ENCODE assay signal across 27 cellular contexts in genomic region chr10:10515479-10516204, GRCh38.
DNase-seq lines count a peak whose midpoint lies in the region; ATAC-seq, FAIRE-seq and TF ChIP-seq lines count a peak whose summit lies in the region.
"Had no signal": no experiment of that assay in that cellular context is flagged by ENCODE, and none has a peak within 500 bp of the region (broad histone marks: within the 10 kb centered on the region; RNA-seq: fewer than 3 reads in every experiment).

No MANE protein-coding gene starts in this region.

- H3K18ac ChIP-seq in neuronal stem cell (ENCODE audit: low read length) = no peak overlapping the region

- no CpG with 5 or more reads among the region's 13 CpGs for WGBS in neuronal stem cell (ENCODE audit: extremely low coverage in 2 of 2, insufficient read length in 2 of 2, insufficient replicate concordance in 1 of 2), 2 donors

- H3K36me3 Mint-ChIP-seq in glutamatergic neuron (ENCODE audit: unreplicated experiment) = no peaks in the 10 kb centered on the region
- H3K36me3 Mint-ChIP-seq: immature natural killer cell had no signal

- no peak overlapping the region for H3K4me3 Mint-ChIP-seq in glutamatergic neuron (ENCODE audit: unreplicated experiment)
- H3K4me3 Mint-ChIP-seq: activated T-cell treated with anti-CD3 and anti-CD28 coated beads, Interleukin-2, amount 50 U/mL, for 4 hours; central memory CD8-positive, alpha-beta T cell; immature natural killer cell; T-helper 2 cell treated with Interferon-gamma antibody and Interleukin-4, amounts not matched to agents 5 μg/mL and 100 μg/mL, for 36 hours had no signal

- H3K23ac ChIP-seq in neuronal stem cell (ENCODE audit: low read depth, low read length, poor library complexity) = no peak overlapping the region

- H2AFZ ChIP-seq in neuronal stem cell (ENCODE audit: low read length) = no peak overlapping the region

- peaks cover 21% of the 10 kb centered on the region for H3K4me1 Mint-ChIP-seq in glutamatergic neuron (ENCODE audit: low read depth, unreplicated experiment)
- H3K4me1 Mint-ChIP-seq: central memory CD8-positive, alpha-beta T cell; immature natural killer cell had no signal

- H2BK120ac ChIP-seq in neuronal stem cell (ENCODE audit: low read depth, low read length) = no peak overlapping the region

- TF ChIP-seq CTCF in fibroblast of pulmonary artery (IDR thresholded peaks at IDR 0.05; ENCODE audit: low read length, missing control alignments) (no peak), kidney (IDR thresholded peaks at IDR 0.05; ENCODE audit: borderline replicate concordance, extremely low read depth, insufficient read depth) (no peak), glutamatergic neuron (IDR thresholded peaks at IDR 0.05; ENCODE audit: partially characterized antibody, unreplicated experiment) (no peak)

- no peak overlapping the region for H3K4ac ChIP-seq in neuronal stem cell (ENCODE audit: low read length)

- intact Hi-C loops in kidney (cut with DNase I) = no loop called here

- H3K4me2 ChIP-seq in neuronal stem cell (ENCODE audit: insufficient read depth, low read length, poor library complexity, severe bottlenecking) = no peak overlapping the region
- H3K4me2 ChIP-seq: BLaER1 treated with 17β-estradiol and CSF1 and Interleukin-3, amounts not matched to agents 10 nM and 100 nM had no signal

- no peaks in the 10 kb centered on the region for H3K36me3 ChIP-seq in kidney (ENCODE audit: control insufficient read depth in 1 of 2, insufficient read depth in 2 of 2, low read length in 2 of 2)
- H3K36me3 ChIP-seq in neuronal stem cell (replicated peaks in 1 of 2; ENCODE audit: control insufficient read depth in 2 of 2, insufficient read depth in 2 of 2, low read length in 2 of 2) = no peaks in the 10 kb centered on the region
- H3K36me3 ChIP-seq: BLaER1 treated with 17β-estradiol and CSF1 and Interleukin-3, amounts not matched to agents 10 nM and 100 nM; HAP-1 had no signal

- no peak overlapping the region for H2BK15ac ChIP-seq in neuronal stem cell (ENCODE audit: low read length)

- no peak overlapping the region for H2BK5ac ChIP-seq in neuronal stem cell (ENCODE audit: low read length)

- H4K91ac ChIP-seq in neuronal stem cell (ENCODE audit: low read depth, low read length, poor library complexity) = no peak overlapping the region

- no peak overlapping the region for H2AK5ac ChIP-seq in neuronal stem cell (ENCODE audit: low read depth, low read length)

- no peaks in the 10 kb centered on the region for H3K79me1 ChIP-seq in neuronal stem cell (ENCODE audit: low read depth, low read length)

- H3K27me3 ChIP-seq in neuronal stem cell (ENCODE audit: control insufficient read depth in 3 of 3, insufficient read depth in 3 of 3, low read depth in 1 of 3, low read length in 3 of 3) = no peaks in the 10 kb centered on the region
- H3K27me3 ChIP-seq: BLaER1 treated with 17β-estradiol and CSF1 and Interleukin-3, amounts not matched to agents 10 nM and 100 nM had no signal

- H4K8ac ChIP-seq in neuronal stem cell (ENCODE audit: low read depth, low read length) = no peak overlapping the region

- no peak for FAIRE-seq in kidney (lab: Jason Lieb, UNC)
- FAIRE-seq: GM12892 had no signal

- peak overlapping the region; percentile 0 for H3K4me3 ChIP-seq in fibroblast of pulmonary artery (replicated peaks; ENCODE audit: low read depth, low read length)
- H3K4me3 ChIP-seq in kidney (ENCODE audit: low read length in 2 of 2) = no peak overlapping the region
- H3K4me3 ChIP-seq in neuronal stem cell (ENCODE audit: low read length in 2 of 2) = no peak overlapping the region
- H3K4me3 ChIP-seq: BLaER1 treated with 17β-estradiol and CSF1 and Interleukin-3, amounts not matched to agents 10 nM and 100 nM; HAP-1; psoas muscle had no signal

- peak; percentile 38 for DNase-seq in COLO829 (ENCODE audit: low spot score)
- DNase-seq in T1000 (lab: John Stamatoyannopoulos, UW) = peak; percentile 88
- peak; percentile 44 for DNase-seq in fibroblast of pulmonary artery (ENCODE audit: low read depth)
- DNase-seq in myocyte (ENCODE audit: low read depth) = peak; percentile 13
- DNase-seq in kidney = no peak
- DNase-seq in neuronal stem cell (ENCODE audit: low spot score) = no peak
- no peak for DNase-seq in glutamatergic neuron
- DNase-seq: activated CD4-positive, alpha-beta T cell treated with anti-CD3 and anti-CD28 coated beads for 48 hours; activated naive CD4-positive, alpha-beta T cell treated with Interleukin-2 at 50 U/mL for 16 hours; activated T-cell treated with anti-CD3 and anti-CD28 coated beads, Interleukin-2, amount 50 U/mL, for 4 hours; amniotic stem cell; Calu3; DND-41; hippocampal formation; immature natural killer cell; NCI-H1105 treated with DMSO at 0.1 percent for 48 hours; psoas muscle; stimulated activated CD4-positive, alpha-beta T cell treated with anti-CD3 and anti-CD28 coated beads, Interleukin-4, amount 100 ng/mL, for 4 hours; stimulated activated naive CD4-positive, alpha-beta T cell had no signal

- H3K4me1 ChIP-seq in kidney (ENCODE audit: control insufficient read depth in 1 of 2, insufficient read depth in 1 of 2, low read depth in 1 of 2, low read length in 2 of 2) = no peaks in the 10 kb centered on the region
- no peaks in the 10 kb centered on the region for H3K4me1 ChIP-seq in neuronal stem cell (ENCODE audit: control insufficient read depth in 2 of 2, insufficient read depth in 1 of 2, low read depth in 1 of 2, low read length in 2 of 2)
- H3K4me1 ChIP-seq: HAP-1, psoas muscle had no signal

- H3K27ac ChIP-seq in kidney (ENCODE audit: low read depth in 2 of 2, low read length in 2 of 2) (no peak overlapping the region), neuronal stem cell (replicated peaks; ENCODE audit: low read length) (no peak overlapping the region)
- H3K27ac ChIP-seq: BLaER1 treated with 17β-estradiol and CSF1 and Interleukin-3, amounts not matched to agents 10 nM and 100 nM; HL-60; psoas muscle; VCaP had no signal

- peaks cover 6% of the 10 kb centered on the region for H3K9me3 Mint-ChIP-seq in glutamatergic neuron (ENCODE audit: unreplicated experiment)
- H3K9me3 Mint-ChIP-seq: activated T-cell treated with anti-CD3 and anti-CD28 coated beads, Interleukin-2, amount 50 U/mL, for 4 hours; central memory CD8-positive, alpha-beta T cell; T-helper 2 cell treated with Interferon-gamma antibody and Interleukin-4, amounts not matched to agents 5 μg/mL and 100 μg/mL, for 36 hours had no signal

- H3K9me3 ChIP-seq in kidney (ENCODE audit: control insufficient read depth in 1 of 2, low read length in 2 of 2) (no peaks in the 10 kb centered on the region), neuronal stem cell (replicated peaks in 1 of 2; ENCODE audit: control insufficient read depth in 2 of 2, insufficient read depth in 1 of 2, low read depth in 1 of 2, low read length in 2 of 2) (no peaks in the 10 kb centered on the region)
- H3K9me3 ChIP-seq: BLaER1 treated with 17β-estradiol and CSF1 and Interleukin-3, amounts not matched to agents 10 nM and 100 nM; HAP-1; psoas muscle had no signal

- H3K27ac Mint-ChIP-seq in glutamatergic neuron (ENCODE audit: unreplicated experiment) = no peak overlapping the region
- H3K27ac Mint-ChIP-seq: immature natural killer cell; T-helper 2 cell treated with Interferon-gamma antibody and Interleukin-4, amounts not matched to agents 5 μg/mL and 100 μg/mL, for 36 hours had no signal

- no peak overlapping the region for H2BK12ac ChIP-seq in neuronal stem cell (ENCODE audit: low read length)

- H3K14ac ChIP-seq in neuronal stem cell (ENCODE audit: low read length) = no peak overlapping the region

- H3K27me3 Mint-ChIP-seq in glutamatergic neuron (ENCODE audit: unreplicated experiment) = peaks cover 5% of the 10 kb centered on the region

- ATAC-seq in HG02798 (IDR thresholded peaks at IDR 0.05; ENCODE audit: poor library complexity, unreplicated experiment) = no peak
- ATAC-seq: activated T-cell treated with anti-CD3 and anti-CD28 coated beads, Interleukin-2, amount 50 U/mL, for 4 hours; psoas muscle had no signal

- H3K9ac ChIP-seq in kidney (ENCODE audit: low read length in 2 of 2) (no peak overlapping the region), neuronal stem cell (ENCODE audit: low read depth, low read length, poor library complexity) (no peak overlapping the region)
- H3K9ac ChIP-seq: BLaER1 treated with 17β-estradiol and CSF1 and Interleukin-3, amounts not matched to agents 10 nM and 100 nM had no signal

Comparison
In these comparisons a context has a peak if more than half of its experiments do, and no peak if none do; other contexts are left out.
1. DNase-seq: peak in COLO829 (single experiment), T1000 (single experiment), fibroblast of pulmonary artery (single experiment) and myocyte (single experiment); none in kidney (single experiment), neuronal stem cell (single experiment) and glutamatergic neuron (single experiment).